ENCODE assay signal across 35 cellular contexts in the genomic region with DNA sequence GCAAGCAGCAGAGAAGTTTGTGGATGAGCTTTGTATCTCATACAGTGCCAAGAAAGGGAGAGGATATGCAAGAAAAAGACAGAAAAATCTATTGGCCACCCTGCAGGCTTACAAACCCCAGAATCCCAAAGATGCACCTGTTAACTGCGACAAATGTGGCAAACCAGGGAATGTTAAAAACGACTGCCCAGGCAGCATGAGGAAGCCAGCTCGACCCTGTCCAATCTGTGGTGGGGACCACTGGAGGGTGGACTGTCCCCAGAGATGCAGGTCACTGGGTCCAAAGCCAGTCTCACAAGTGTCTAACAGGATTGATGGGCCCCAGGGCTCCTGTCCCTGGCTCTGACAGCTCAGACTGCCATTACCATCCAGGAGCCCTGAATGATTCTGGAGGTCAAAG. TPM values are rescaled to one million over a fixed set of nuclear protein-coding genes. Genes with fewer than 3 reads are reported as not detected.
"Had no signal": no experiment of that assay in that cellular context is flagged by ENCODE, and none has a peak within 500 bp of the region (broad histone marks: within the 10 kb centered on the region; RNA-seq: fewer than 3 reads in every experiment).

No MANE protein-coding gene starts in this region.

- DNase-seq: Karpas-422, Kasumi-1, MG63, MM.1S, MV-4-11, NCI-H1048, NCI-H1092, NCI-H1092 treated with DMSO at 0.1 percent for 48 hours, NCI-H1105, NCI-H1105 treated with DMSO at 0.1 percent for 48 hours, NCI-H1417, NCI-H1417 treated with DMSO at 0.1 percent for 48 hours, NCI-H1436, NCI-H1436 treated with DMSO at 0.1 percent for 48 hours, NCI-H146, NCI-H1694, NCI-H1694 treated with DMSO at 0.1 percent for 48 hours, NCI-H187, NCI-H187 treated with DMSO at 0.1 percent for 48 hours, NCI-H1930, NCI-H2029, NCI-H2029 treated with DMSO at 0.1 percent for 48 hours, NCI-H2081, NCI-H2081 treated with DMSO at 0.1 percent for 48 hours, NCI-H2107, NCI-H2171, NCI-H2171 treated with DMSO at 0.1 percent for 48 hours, NCI-H2227 treated with DMSO at 0.1 percent for 48 hours, NCI-H226, NCI-H345, NCI-H446 treated with DMSO at 0.1 percent for 48 hours, NCI-H510A had no signal

- H3K36me3 ChIP-seq: MG63 had no signal

- H3K27ac ChIP-seq: KMS-11 had no signal

- H3K9ac ChIP-seq: KMS-11 had no signal

- H3K27me3 ChIP-seq: MG63 had no signal

- H3K4me3 ChIP-seq: MG63 had no signal

- H3K4me2 ChIP-seq: KMS-11 had no signal

- H3K9me3 ChIP-seq: MG63 had no signal

RNA-seq across cellular contexts. Expression of a gene that starts 12.9 kb away (rescaled TPM):
- total RNA-seq: M059J, MCF 10A had no signal
